Comparison of ENCODE assay signal across 1 cellular context in the genomic region with DNA sequence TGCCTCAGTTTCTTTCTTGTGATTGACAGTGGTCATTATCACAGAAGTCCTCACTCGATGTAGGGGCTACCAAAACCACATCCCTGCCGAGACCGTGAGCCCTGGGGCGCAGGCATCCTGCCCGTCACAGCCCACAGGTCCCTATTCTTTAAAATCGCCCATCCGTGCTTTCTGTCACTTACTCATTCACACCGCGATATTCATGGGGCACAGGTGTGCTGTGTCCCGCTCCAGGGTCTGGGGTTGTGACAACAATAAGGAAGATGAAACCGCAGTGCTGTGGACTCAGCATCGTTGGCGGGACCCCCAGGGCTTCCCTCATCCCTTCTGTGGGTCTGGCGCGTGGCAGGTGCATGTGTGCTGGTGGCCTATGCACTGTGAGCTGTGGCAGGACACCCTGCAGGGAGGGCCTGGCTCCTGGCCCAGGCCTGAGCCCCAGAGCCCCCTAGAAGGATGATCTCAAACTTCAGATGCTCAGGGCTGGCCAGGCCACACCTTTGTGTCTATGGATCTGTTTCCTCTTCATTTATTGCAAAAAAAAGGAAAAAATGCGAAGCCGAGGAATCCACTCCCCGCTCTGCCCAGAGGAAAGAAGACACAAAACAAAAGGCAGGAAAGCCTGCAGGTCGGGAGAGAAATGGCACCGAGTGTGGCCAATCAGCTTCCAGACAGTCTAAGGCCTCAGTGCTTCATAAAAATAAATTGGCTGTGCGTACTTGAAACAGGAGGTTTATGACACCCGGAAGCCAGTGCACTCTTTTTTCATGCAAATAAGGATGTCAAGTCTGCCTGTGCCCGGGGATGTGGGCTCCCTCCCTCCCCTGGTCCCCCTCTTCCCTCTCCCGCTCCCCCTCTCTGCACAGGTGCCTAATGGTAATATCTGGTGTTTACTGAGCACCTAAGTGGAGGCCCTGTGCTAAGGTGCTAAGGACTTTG.
TF ChIP-seq lines count a peak whose summit lies in the region.

No MANE protein-coding gene starts in this region.

TF ChIP-seq in GM23338, 12 proteins besides CTCF, POLR2A, EP300 and RAD21 (continued from another document):
- TF ChIP-seq, protein P1, sequence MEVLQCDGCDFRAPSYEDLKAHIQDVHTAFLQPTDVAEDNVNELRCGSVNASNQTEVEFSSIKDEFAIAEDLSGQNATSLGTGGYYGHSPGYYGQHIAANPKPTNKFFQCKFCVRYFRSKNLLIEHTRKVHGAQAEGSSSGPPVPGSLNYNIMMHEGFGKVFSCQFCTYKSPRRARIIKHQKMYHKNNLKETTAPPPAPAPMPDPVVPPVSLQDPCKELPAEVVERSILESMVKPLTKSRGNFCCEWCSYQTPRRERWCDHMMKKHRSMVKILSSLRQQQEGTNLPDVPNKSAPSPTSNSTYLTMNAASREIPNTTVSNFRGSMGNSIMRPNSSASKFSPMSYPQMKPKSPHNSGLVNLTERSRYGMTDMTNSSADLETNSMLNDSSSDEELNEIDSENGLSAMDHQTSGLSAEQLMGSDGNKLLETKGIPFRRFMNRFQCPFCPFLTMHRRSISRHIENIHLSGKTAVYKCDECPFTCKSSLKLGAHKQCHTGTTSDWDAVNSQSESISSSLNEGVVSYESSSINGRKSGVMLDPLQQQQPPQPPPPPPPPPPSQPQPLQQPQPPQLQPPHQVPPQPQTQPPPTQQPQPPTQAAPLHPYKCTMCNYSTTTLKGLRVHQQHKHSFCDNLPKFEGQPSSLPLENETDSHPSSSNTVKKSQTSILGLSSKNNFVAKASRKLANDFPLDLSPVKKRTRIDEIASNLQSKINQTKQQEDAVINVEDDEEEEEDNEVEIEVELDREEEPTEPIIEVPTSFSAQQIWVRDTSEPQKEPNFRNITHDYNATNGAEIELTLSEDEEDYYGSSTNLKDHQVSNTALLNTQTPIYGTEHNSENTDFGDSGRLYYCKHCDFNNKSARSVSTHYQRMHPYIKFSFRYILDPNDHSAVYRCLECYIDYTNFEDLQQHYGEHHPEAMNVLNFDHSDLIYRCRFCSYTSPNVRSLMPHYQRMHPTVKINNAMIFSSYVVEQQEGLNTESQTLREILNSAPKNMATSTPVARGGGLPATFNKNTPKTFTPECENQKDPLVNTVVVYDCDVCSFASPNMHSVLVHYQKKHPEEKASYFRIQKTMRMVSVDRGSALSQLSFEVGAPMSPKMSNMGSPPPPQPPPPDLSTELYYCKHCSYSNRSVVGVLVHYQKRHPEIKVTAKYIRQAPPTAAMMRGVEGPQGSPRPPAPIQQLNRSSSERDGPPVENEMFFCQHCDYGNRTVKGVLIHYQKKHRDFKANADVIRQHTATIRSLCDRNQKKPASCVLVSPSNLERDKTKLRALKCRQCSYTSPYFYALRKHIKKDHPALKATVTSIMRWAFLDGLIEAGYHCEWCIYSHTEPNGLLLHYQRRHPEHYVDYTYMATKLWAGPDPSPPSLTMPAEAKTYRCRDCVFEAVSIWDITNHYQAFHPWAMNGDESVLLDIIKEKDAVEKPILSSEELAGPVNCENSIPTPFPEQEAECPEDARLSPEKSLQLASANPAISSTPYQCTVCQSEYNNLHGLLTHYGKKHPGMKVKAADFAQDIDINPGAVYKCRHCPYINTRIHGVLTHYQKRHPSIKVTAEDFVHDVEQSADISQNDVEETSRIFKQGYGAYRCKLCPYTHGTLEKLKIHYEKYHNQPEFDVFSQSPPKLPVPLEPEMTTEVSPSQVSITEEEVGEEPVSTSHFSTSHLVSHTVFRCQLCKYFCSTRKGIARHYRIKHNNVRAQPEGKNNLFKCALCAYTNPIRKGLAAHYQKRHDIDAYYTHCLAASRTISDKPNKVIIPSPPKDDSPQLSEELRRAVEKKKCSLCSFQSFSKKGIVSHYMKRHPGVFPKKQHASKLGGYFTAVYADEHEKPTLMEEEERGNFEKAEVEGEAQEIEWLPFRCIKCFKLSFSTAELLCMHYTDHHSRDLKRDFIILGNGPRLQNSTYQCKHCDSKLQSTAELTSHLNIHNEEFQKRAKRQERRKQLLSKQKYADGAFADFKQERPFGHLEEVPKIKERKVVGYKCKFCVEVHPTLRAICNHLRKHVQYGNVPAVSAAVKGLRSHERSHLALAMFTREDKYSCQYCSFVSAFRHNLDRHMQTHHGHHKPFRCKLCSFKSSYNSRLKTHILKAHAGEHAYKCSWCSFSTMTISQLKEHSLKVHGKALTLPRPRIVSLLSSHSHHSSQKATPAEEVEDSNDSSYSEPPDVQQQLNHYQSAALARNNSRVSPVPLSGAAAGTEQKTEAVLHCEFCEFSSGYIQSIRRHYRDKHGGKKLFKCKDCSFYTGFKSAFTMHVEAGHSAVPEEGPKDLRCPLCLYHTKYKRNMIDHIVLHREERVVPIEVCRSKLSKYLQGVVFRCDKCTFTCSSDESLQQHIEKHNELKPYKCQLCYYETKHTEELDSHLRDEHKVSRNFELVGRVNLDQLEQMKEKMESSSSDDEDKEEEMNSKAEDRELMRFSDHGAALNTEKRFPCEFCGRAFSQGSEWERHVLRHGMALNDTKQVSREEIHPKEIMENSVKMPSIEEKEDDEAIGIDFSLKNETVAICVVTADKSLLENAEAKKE (CRISPR knock-in tag; IDR thresholded peaks at IDR 0.05) = no peak
- TF ChIP-seq EZH2 (IDR thresholded peaks at IDR 0.05; ENCODE audit: low read depth, unreplicated experiment) (no peak), ZNF331 (CRISPR knock-in tag; IDR thresholded peaks at IDR 0.05; ENCODE audit: low read depth) (no peak)
- TF ChIP-seq, protein P2, sequence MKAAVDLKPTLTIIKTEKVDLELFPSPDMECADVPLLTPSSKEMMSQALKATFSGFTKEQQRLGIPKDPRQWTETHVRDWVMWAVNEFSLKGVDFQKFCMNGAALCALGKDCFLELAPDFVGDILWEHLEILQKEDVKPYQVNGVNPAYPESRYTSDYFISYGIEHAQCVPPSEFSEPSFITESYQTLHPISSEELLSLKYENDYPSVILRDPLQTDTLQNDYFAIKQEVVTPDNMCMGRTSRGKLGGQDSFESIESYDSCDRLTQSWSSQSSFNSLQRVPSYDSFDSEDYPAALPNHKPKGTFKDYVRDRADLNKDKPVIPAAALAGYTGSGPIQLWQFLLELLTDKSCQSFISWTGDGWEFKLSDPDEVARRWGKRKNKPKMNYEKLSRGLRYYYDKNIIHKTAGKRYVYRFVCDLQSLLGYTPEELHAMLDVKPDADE (IDR thresholded peaks at IDR 0.05) = no peak
- TF ChIP-seq, protein P3, sequence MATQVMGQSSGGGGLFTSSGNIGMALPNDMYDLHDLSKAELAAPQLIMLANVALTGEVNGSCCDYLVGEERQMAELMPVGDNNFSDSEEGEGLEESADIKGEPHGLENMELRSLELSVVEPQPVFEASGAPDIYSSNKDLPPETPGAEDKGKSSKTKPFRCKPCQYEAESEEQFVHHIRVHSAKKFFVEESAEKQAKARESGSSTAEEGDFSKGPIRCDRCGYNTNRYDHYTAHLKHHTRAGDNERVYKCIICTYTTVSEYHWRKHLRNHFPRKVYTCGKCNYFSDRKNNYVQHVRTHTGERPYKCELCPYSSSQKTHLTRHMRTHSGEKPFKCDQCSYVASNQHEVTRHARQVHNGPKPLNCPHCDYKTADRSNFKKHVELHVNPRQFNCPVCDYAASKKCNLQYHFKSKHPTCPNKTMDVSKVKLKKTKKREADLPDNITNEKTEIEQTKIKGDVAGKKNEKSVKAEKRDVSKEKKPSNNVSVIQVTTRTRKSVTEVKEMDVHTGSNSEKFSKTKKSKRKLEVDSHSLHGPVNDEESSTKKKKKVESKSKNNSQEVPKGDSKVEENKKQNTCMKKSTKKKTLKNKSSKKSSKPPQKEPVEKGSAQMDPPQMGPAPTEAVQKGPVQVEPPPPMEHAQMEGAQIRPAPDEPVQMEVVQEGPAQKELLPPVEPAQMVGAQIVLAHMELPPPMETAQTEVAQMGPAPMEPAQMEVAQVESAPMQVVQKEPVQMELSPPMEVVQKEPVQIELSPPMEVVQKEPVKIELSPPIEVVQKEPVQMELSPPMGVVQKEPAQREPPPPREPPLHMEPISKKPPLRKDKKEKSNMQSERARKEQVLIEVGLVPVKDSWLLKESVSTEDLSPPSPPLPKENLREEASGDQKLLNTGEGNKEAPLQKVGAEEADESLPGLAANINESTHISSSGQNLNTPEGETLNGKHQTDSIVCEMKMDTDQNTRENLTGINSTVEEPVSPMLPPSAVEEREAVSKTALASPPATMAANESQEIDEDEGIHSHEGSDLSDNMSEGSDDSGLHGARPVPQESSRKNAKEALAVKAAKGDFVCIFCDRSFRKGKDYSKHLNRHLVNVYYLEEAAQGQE (IDR thresholded peaks at IDR 0.05; ENCODE audit: unreplicated experiment) = no peak
TF ChIP-seq in GM23338: peak in this region for 0.
